Comparison of ENCODE assay signal across 10 cellular contexts in the genomic region with DNA sequence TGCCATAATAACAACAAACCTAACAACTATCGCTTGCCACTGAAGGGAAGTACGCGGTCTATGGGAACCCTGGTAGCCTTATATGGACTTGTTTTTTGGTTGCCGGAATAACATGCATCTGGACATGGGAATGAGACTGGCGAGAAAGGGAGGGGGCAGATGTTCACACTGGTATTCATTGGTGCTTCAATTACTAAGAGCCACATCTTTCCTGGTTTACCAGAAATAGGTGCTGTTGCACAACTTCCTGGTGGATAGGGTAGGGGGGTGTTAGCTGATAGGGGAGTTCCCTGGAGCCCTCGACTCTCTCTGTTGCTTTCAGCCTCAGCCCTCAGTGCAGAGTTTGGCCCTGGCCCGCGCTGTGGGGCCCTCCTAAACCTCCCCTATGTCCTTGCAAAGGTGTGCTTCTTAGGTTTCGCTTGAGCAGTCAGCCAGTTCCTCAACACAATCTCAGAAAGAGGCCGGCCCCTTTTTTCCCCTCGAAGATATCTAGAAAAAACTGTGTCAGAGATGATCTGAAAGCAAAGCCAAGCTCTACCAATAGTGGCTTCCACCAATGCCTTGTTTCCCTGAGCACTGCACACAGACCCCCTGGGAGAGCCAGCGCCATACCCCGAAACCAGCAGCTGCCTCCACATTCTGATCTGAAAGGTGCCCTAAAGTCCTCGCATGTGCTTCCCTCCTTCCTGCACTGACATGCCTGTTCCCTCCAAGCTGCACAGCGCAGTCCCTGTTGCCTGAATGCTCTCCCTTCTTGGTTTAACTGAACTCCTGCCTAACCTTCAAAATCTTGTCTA.
DNase-seq lines count a peak whose midpoint lies in the region; ATAC-seq and TF ChIP-seq lines count a peak whose summit lies in the region.
"Had no signal": no experiment of that assay in that cellular context is flagged by ENCODE, and none has a peak within 500 bp of the region (broad histone marks: within the 10 kb centered on the region; RNA-seq: fewer than 3 reads in every experiment).

No MANE protein-coding gene starts in this region.

- H3K27me3 ChIP-seq in BLaER1 treated with 17β-estradiol and CSF1 and Interleukin-3, amounts not matched to agents 10 nM and 100 nM, result no peaks in the 10 kb centered on the region

- peaks cover 0 to 36% (median 0%) of the 10 kb centered on the region in 11 experiments; a peak in 8 of 22 replicates for H3K9me3 ChIP-seq in BLaER1 treated with 17β-estradiol and CSF1 and Interleukin-3, amounts not matched to agents 10 nM and 100 nM (replicated peaks in 1 of 11)

- no peak for TF ChIP-seq CTCF in fibroblast of pulmonary artery (IDR thresholded peaks at IDR 0.05; ENCODE audit: low read length, missing control alignments)

- H3K4me3 ChIP-seq in BLaER1 treated with 17β-estradiol and CSF1 and Interleukin-3, amounts not matched to agents 10 nM and 100 nM, result peak overlapping the region in 7 of 10 experiments; percentile 8 to 51 (median 41); a peak in 12 of 20 replicates
- H3K4me3 ChIP-seq in fibroblast of pulmonary artery (replicated peaks; ENCODE audit: low read depth, low read length), result no peak overlapping the region

- peaks cover 0 to 74% (median 0%) of the 10 kb centered on the region in 11 experiments; a peak in 4 of 22 replicates for H4K20me1 ChIP-seq in BLaER1 treated with 17β-estradiol and CSF1 and Interleukin-3, amounts not matched to agents 10 nM and 100 nM

- peak; percentile 77 for ATAC-seq in GM19452 (IDR thresholded peaks at IDR 0.05; ENCODE audit: unreplicated experiment)
- peak; percentile 73 for ATAC-seq in HG03378 (IDR thresholded peaks at IDR 0.05; ENCODE audit: unreplicated experiment)

- H3K27ac ChIP-seq in BLaER1 treated with 17β-estradiol and CSF1 and Interleukin-3, amounts not matched to agents 10 nM and 100 nM, result peak overlapping the region in 10 of 11 experiments; percentile 43 to 80 (median 70); a peak in 19 of 22 replicates

- peaks cover 0 to 60% (median 0%) of the 10 kb centered on the region in 11 experiments; a peak in 8 of 22 replicates for H3K36me3 ChIP-seq in BLaER1 treated with 17β-estradiol and CSF1 and Interleukin-3, amounts not matched to agents 10 nM and 100 nM

- H3K4me1 ChIP-seq in BLaER1 treated with 17β-estradiol and CSF1 and Interleukin-3, amounts not matched to agents 10 nM and 100 nM, result peaks cover 16 to 60% (median 37%) of the 10 kb centered on the region in 10 experiments

- peak overlapping the region in 10 of 11 experiments; percentile 1 to 62 (median 45); a peak in 16 of 22 replicates for H3K9ac ChIP-seq in BLaER1 treated with 17β-estradiol and CSF1 and Interleukin-3, amounts not matched to agents 10 nM and 100 nM

- DNase-seq in fibroblast of pulmonary artery (ENCODE audit: low read depth), result peak; percentile 48
- DNase-seq in NCI-H1930 (lab: John Stamatoyannopoulos, UW), result no peak
- DNase-seq in activated CD4-positive, alpha-beta T cell treated with anti-CD3 and anti-CD28 coated beads for 48 hours, result no peak
- no peak for DNase-seq in NCI-H2107 treated with DMSO at 0.1 percent for 48 hours (lab: John Stamatoyannopoulos, UW; ENCODE audit: unreplicated experiment)
- DNase-seq in NCI-H2107 (lab: John Stamatoyannopoulos, UW), result no peak
- DNase-seq: C1 segment of cervical spinal cord, NCI-H1417 treated with DMSO at 0.1 percent for 48 hours had no signal

- peak overlapping the region; percentile 72 to 95 (median 91) for H3K4me2 ChIP-seq in BLaER1 treated with 17β-estradiol and CSF1 and Interleukin-3, amounts not matched to agents 10 nM and 100 nM
